ENCODE assay signal across 23 cellular contexts in the genomic region with DNA sequence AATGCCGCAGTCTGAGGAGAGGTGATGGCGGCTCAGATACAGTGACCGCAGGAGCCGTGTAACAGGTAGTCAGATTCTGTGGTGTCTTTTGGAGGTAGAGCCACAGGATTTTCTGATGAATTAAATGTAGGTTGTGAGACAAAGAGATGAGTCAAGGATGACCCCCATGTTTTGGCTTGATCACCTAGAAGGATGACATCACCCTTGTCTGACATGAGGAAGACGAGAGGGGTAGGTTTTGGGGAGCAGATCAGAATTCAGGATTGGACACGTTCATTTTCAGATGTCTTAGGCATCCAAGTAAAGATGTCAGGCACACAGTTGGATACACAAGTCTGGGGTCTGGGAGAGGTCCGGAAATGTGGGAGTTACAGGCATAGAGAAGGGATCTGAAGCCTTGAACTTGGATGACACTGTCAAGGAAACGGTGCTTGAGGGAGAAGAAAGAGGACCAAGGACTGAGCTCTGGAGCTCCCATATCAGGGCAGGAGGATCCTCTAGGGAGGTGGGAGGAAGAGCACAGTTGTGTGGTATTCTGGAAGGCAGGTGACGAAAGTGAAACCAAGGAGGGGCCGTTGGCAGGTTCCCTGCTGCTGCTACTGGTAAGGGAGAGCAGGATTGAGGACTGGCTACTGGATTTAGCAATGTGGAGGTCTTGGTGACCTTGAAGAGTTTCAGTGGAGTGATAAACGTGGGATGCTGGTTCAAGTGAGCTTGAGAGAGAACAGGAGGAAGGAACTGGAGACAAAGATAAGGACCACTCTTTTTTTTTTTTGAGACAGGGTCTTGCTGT. TPM values are rescaled to one million over a fixed set of nuclear protein-coding genes. Genes with fewer than 3 reads are reported as not detected.
DNase-seq lines count a peak whose midpoint lies in the region; ATAC-seq and TF ChIP-seq lines count a peak whose summit lies in the region.
"Had no signal": no experiment of that assay in that cellular context is flagged by ENCODE, and none has a peak within 500 bp of the region (broad histone marks: within the 10 kb centered on the region; RNA-seq: fewer than 3 reads in every experiment).

No MANE protein-coding gene starts in this region.

- H3K4me2 ChIP-seq in H9 (ENCODE audit: insufficient read depth, insufficient read length, low read length) = no peak overlapping the region
- H3K4me2 ChIP-seq: GM23338 had no signal

- no peak overlapping the region for H2BK15ac ChIP-seq in H9 (ENCODE audit: low read depth, low read length)

- H2BK12ac ChIP-seq in H9 (ENCODE audit: insufficient read length, low read depth, low read length) = no peak overlapping the region

- no peak for TF ChIP-seq CTCF in HFFc6 (IDR thresholded peaks at IDR 0.05)
- no peak for TF ChIP-seq CTCF in nephron (IDR thresholded peaks at IDR 0.05; ENCODE audit: unreplicated experiment in 3 of 3)
- TF ChIP-seq CTCF in H9 (conservative IDR thresholded peaks at IDR 0.05) = no peak

- no peaks in the 10 kb centered on the region for H3K79me1 ChIP-seq in H9 (ENCODE audit: insufficient read depth, low read depth, low read length, poor library complexity, severe bottlenecking)

- H3K4me1 ChIP-seq in H9 (ENCODE audit: insufficient read depth, low read length) = no peaks in the 10 kb centered on the region
- H3K4me1 ChIP-seq: pancreas, sigmoid colon had no signal

- H4K91ac ChIP-seq in H9 (ENCODE audit: insufficient read length, low read depth, low read length) = no peak overlapping the region

- no peak overlapping the region for H3K14ac ChIP-seq in H9 (ENCODE audit: insufficient read depth, low read length)

- no peak overlapping the region for H2BK5ac ChIP-seq in H9 (ENCODE audit: insufficient read length, low read length)

- H3K36me3 Mint-ChIP-seq in activated T-cell treated with anti-CD3 and anti-CD28 coated beads, Interleukin-2, amount 50 U/mL, for 24 hours (ENCODE audit: low read depth) = no peaks in the 10 kb centered on the region
- H3K36me3 Mint-ChIP-seq in HFFc6 (ENCODE audit: low read depth) (no peaks in the 10 kb centered on the region), nephron (ENCODE audit: low read depth) (no peaks in the 10 kb centered on the region), H9 (ENCODE audit: insufficient read depth in 1 of 3, low read depth in 3 of 3) (no peaks in the 10 kb centered on the region)
- H3K36me3 Mint-ChIP-seq in activated T-helper 17 cell treated with anti-CD3 and anti-CD28 coated beads, Interleukin-2, amount 50 U/mL, for 72 hours (ENCODE audit: low read depth) = no peaks in the 10 kb centered on the region
- H3K36me3 Mint-ChIP-seq: naive thymus-derived CD4-positive, alpha-beta T cell had no signal

- no peaks in the 10 kb centered on the region for H3K23me2 ChIP-seq in H9 (ENCODE audit: insufficient read length, low read depth, low read length, poor library complexity, severe bottlenecking)

- no peak overlapping the region for H4K8ac ChIP-seq in H9 (replicated peaks; ENCODE audit: insufficient read length, low read depth, low read length)

- H2BK120ac ChIP-seq in H9 (ENCODE audit: low read depth, low read length, poor library complexity, severe bottlenecking) = no peak overlapping the region

- no peaks in the 10 kb centered on the region for H3K9me3 ChIP-seq in H9 (ENCODE audit: control insufficient read depth, low read depth, low read length)
- H3K9me3 ChIP-seq: pancreas, sigmoid colon had no signal

- H3K79me2 ChIP-seq in H9 (ENCODE audit: insufficient read depth, low read length) = no peaks in the 10 kb centered on the region

- H2BK20ac ChIP-seq in H9 (ENCODE audit: low read depth, low read length, poor library complexity, severe bottlenecking) = no peak overlapping the region

- H3K27ac ChIP-seq in H9 (ENCODE audit: insufficient read length, low read depth, low read length) = no peak overlapping the region
- H3K27ac ChIP-seq: pancreas, sigmoid colon, SK-N-MC had no signal

- H2AK5ac ChIP-seq in H9 (ENCODE audit: insufficient read length, low read length) = no peak overlapping the region

- ATAC-seq in activated T-helper 17 cell treated with anti-CD3 and anti-CD28 coated beads, Interleukin-2, amount 50 U/mL, for 72 hours (replicated peaks) = peak; percentile 18
- ATAC-seq in HG03521 (IDR thresholded peaks at IDR 0.05; ENCODE audit: unreplicated experiment) = no peak
- ATAC-seq: activated CD4-positive, CD25-positive, alpha-beta regulatory T cell treated with anti-CD3 and anti-CD28 coated beads, Interleukin-2, amount 50 U/mL, for 24 hours; GM23338; left cardiac atrium had no signal

- H4K20me1 ChIP-seq in H9 (ENCODE audit: control insufficient read depth, insufficient read depth, insufficient read length) = no peaks in the 10 kb centered on the region

- H3T11ph ChIP-seq in H9 (ENCODE audit: low read length) = no peak overlapping the region

- no peak for DNase-seq in activated T-cell treated with anti-CD3 and anti-CD28 coated beads, Interleukin-2, amount 50 U/mL, for 24 hours
- DNase-seq in activated T-cell treated with anti-CD3 and anti-CD28 coated beads, Interleukin-2, amount 50 U/mL, for 1 hour = no peak
- no peak for DNase-seq in HFFc6
- DNase-seq in iPS-NIHi11 (ENCODE audit: low spot score) = no peak
- no peak for DNase-seq in H9
- DNase-seq: ACHN; activated gamma-delta T cell; C1 segment of cervical spinal cord; IMR-90; left cardiac atrium; mesenchymal stem cell; naive thymus-derived CD4-positive, alpha-beta T cell; NCI-H510A; pancreas; sigmoid colon; T1000 had no signal

- H3K18ac ChIP-seq in H9 (ENCODE audit: insufficient read length, low read depth, low read length) = no peak overlapping the region

- no peak overlapping the region for H3K4me3 Mint-ChIP-seq in activated T-cell treated with anti-CD3 and anti-CD28 coated beads, Interleukin-2, amount 50 U/mL, for 24 hours
- H3K4me3 Mint-ChIP-seq in HFFc6 = peak overlapping the region; percentile 7; the same call in 1 of the 2 replicates
- H3K4me3 Mint-ChIP-seq in activated T-helper 17 cell treated with anti-CD3 and anti-CD28 coated beads, Interleukin-2, amount 50 U/mL, for 72 hours = peak overlapping the region; percentile 62
- H3K4me3 Mint-ChIP-seq in nephron = no peak overlapping the region
- no peak overlapping the region for H3K4me3 Mint-ChIP-seq in H9
- H3K4me3 Mint-ChIP-seq: dendritic cell treated with granulocyte-macrophage colony-stimulating factor and Interleukin-4, amounts not matched to agents 40 ng/mL and 50 ng/mL, for 4 days; GM23338 had no signal

- H3K27ac Mint-ChIP-seq in activated T-cell treated with anti-CD3 and anti-CD28 coated beads, Interleukin-2, amount 50 U/mL, for 24 hours = peak overlapping the region; percentile 13
- no peak overlapping the region for H3K27ac Mint-ChIP-seq in HFFc6
- peak overlapping the region; percentile 32 for H3K27ac Mint-ChIP-seq in activated T-helper 17 cell treated with anti-CD3 and anti-CD28 coated beads, Interleukin-2, amount 50 U/mL, for 72 hours
- H3K27ac Mint-ChIP-seq in nephron = peak overlapping the region in 2 of 3 experiments; percentile 5 to 33
- no peak overlapping the region; a peak in 2 of 7 replicates for H3K27ac Mint-ChIP-seq in H9
- H3K27ac Mint-ChIP-seq: dendritic cell treated with granulocyte-macrophage colony-stimulating factor and Interleukin-4, amounts not matched to agents 40 ng/mL and 50 ng/mL, for 4 days; GM23338 had no signal

- no CpG with 5 or more reads among the region's 11 CpGs for WGBS in H9 (ENCODE audit: extremely low coverage, insufficient read length, low lambda C conversion rate)

- no peak overlapping the region for H4K5ac ChIP-seq in H9 (ENCODE audit: insufficient read length, low read depth, low read length)

- no peaks in the 10 kb centered on the region for H3K27me3 ChIP-seq in H9 (ENCODE audit: insufficient read depth, low read length)
- H3K27me3 ChIP-seq: pancreas, sigmoid colon had no signal

- H3K9me3 Mint-ChIP-seq in activated T-cell treated with anti-CD3 and anti-CD28 coated beads, Interleukin-2, amount 50 U/mL, for 24 hours = no peaks in the 10 kb centered on the region
- H3K9me3 Mint-ChIP-seq in HFFc6 = no peaks in the 10 kb centered on the region
- no peaks in the 10 kb centered on the region for H3K9me3 Mint-ChIP-seq in activated T-helper 17 cell treated with anti-CD3 and anti-CD28 coated beads, Interleukin-2, amount 50 U/mL, for 72 hours
- no peaks in the 10 kb centered on the region for H3K9me3 Mint-ChIP-seq in nephron
- H3K9me3 Mint-ChIP-seq in H9 = no peaks in the 10 kb centered on the region
- H3K9me3 Mint-ChIP-seq: dendritic cell treated with granulocyte-macrophage colony-stimulating factor and Interleukin-4, amounts not matched to agents 40 ng/mL and 50 ng/mL, for 4 days; GM23338; naive thymus-derived CD4-positive, alpha-beta T cell had no signal

- peaks cover 36% of the 10 kb centered on the region for H3K4me1 Mint-ChIP-seq in activated T-cell treated with anti-CD3 and anti-CD28 coated beads, Interleukin-2, amount 50 U/mL, for 24 hours (ENCODE audit: low read depth)
- peaks cover 32% of the 10 kb centered on the region for H3K4me1 Mint-ChIP-seq in HFFc6 (ENCODE audit: low read depth)
- H3K4me1 Mint-ChIP-seq in activated T-helper 17 cell treated with anti-CD3 and anti-CD28 coated beads, Interleukin-2, amount 50 U/mL, for 72 hours = peaks cover 25% of the 10 kb centered on the region
- H3K4me1 Mint-ChIP-seq in nephron = peaks cover 36% of the 10 kb centered on the region
- peaks cover 8 to 16% of the 10 kb centered on the region in 2 experiments for H3K4me1 Mint-ChIP-seq in H9

- no peak overlapping the region for H2AFZ ChIP-seq in H9 (ENCODE audit: low read length)
- H2AFZ ChIP-seq: GM23338 had no signal

- H3K9ac ChIP-seq in H9 (ENCODE audit: extremely low read depth, insufficient read length, low read length) = no peak overlapping the region

- no peak overlapping the region for H3K4ac ChIP-seq in H9 (ENCODE audit: low read depth, low read length)

- no peaks in the 10 kb centered on the region for H3K27me3 Mint-ChIP-seq in activated T-cell treated with anti-CD3 and anti-CD28 coated beads, Interleukin-2, amount 50 U/mL, for 24 hours
- H3K27me3 Mint-ChIP-seq in HFFc6 (ENCODE audit: insufficient read depth) (peaks cover 14% of the 10 kb centered on the region), nephron (ENCODE audit: low read depth) (peaks cover 9% of the 10 kb centered on the region), H9 (ENCODE audit: low read depth) (peaks cover 6% of the 10 kb centered on the region)
- no peaks in the 10 kb centered on the region for H3K27me3 Mint-ChIP-seq in activated T-helper 17 cell treated with anti-CD3 and anti-CD28 coated beads, Interleukin-2, amount 50 U/mL, for 72 hours

- no peak overlapping the region for H3K23ac ChIP-seq in H9 (ENCODE audit: insufficient read length, low read depth, low read length)

- H3K56ac ChIP-seq in H9 (ENCODE audit: insufficient read length, low read depth, low read length) = no peak overlapping the region

RNA-seq across cellular contexts. Expression of gene GDPD5, which starts 12.6 kb away (rescaled TPM):
- 1 to 10 TPM; 2.5 to 5.7 (median 4.2) TPM for total RNA-seq in HFFc6 (2021; fragmentation: NEBNext Ultra II Directional; extraction: Animal tissue kit (Norgen Biotek cat#: 25700))
- 10 to 100 TPM; 26.8 to 54.2 TPM for total RNA-seq in activated T-helper 17 cell treated with anti-CD3 and anti-CD28 coated beads, Interleukin-2, amount 50 U/mL, for 72 hours
- 6.9 and 7.8 TPM in 2 replicates for total RNA-seq in H9 (2021)

RNA-seq across cellular contexts. Expression of gene SERPINH1, which starts 23.7 kb away (rescaled TPM):
- 100 to 1,000 TPM; 527 to 680 (median 557) TPM for total RNA-seq in HFFc6 (2021; fragmentation: NEBNext Ultra II Directional; extraction: Animal tissue kit (Norgen Biotek cat#: 25700))
- total RNA-seq in activated T-helper 17 cell treated with anti-CD3 and anti-CD28 coated beads, Interleukin-2, amount 50 U/mL, for 72 hours = 10 to 100 TPM in 1 of 2 donors, 1 to 10 TPM in 1; 8.8 to 10.2 TPM
- 253 and 263 TPM in 2 replicates for total RNA-seq in H9 (2021)

Comparison
In these comparisons a context has a peak if more than half of its experiments do, and no peak if none do; other contexts are left out.
1. H3K27ac Mint-ChIP-seq: peak in activated T-cell treated with anti-CD3 and anti-CD28 coated beads, Interleukin-2, amount 50 U/mL, for 24 hours (single experiment), activated T-helper 17 cell treated with anti-CD3 and anti-CD28 coated beads, Interleukin-2, amount 50 U/mL, for 72 hours (single experiment) and nephron (2 of 3); none in HFFc6 (single experiment) and H9 (0 of 3).
2. H3K4me3 Mint-ChIP-seq: peak in HFFc6 (single experiment) and activated T-helper 17 cell treated with anti-CD3 and anti-CD28 coated beads, Interleukin-2, amount 50 U/mL, for 72 hours (single experiment); none in activated T-cell treated with anti-CD3 and anti-CD28 coated beads, Interleukin-2, amount 50 U/mL, for 24 hours (single experiment), nephron (0 of 3) and H9 (0 of 2).
3. RNA of gene SERPINH1, which starts 23.7 kb away (total RNA-seq): 527 to 680 TPM in HFFc6 and 253 to 263 TPM in H9; 8.8 to 10.2 TPM in activated T-helper 17 cell treated with anti-CD3 and anti-CD28 coated beads, Interleukin-2, amount 50 U/mL, for 72 hours; every median in the first group is over 10 times any median in the second.